ENCODE assay signal across 8 cellular contexts in the genomic region with DNA sequence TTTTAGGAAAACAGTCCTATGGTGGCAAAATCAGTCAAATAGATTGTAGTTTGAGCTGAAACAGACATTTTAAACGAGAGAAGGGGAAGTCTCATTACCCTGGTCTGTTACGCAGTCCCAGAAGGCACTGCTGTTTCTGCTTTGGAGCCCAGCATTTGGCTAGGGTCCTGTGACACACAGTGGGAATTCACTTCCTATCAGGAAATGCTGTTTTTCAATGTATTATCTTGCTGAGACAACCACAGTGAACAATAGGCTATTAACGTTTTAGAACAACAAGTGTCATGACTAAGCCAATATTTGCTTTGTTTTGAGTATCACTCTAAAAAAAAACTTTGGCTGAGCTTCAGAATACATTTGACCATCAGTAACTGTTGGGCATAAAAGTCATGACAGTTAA.
DNase-seq lines count a peak whose midpoint lies in the region; TF ChIP-seq lines count a peak whose summit lies in the region.

No MANE protein-coding gene starts in this region.

- H3K4me3 ChIP-seq in cardiac fibroblast (replicated peaks in 1 of 2; ENCODE audit: low read depth in 2 of 2, low read length in 2 of 2) (no peak overlapping the region), mesendoderm (ENCODE audit: low read length) (no peak overlapping the region)

- H3K4me1 ChIP-seq in mesendoderm (ENCODE audit: control insufficient read depth, low read depth, low read length), result no peaks in the 10 kb centered on the region

- H3K79me1 ChIP-seq in mesendoderm (ENCODE audit: low read length), result peaks cover 6% of the 10 kb centered on the region

- H3K18ac ChIP-seq in mesendoderm (ENCODE audit: low read length), result no peak overlapping the region

- H2BK15ac ChIP-seq in mesendoderm (replicated peaks; ENCODE audit: low read depth), result no peak overlapping the region

- no peak overlapping the region for H4K8ac ChIP-seq in mesendoderm (ENCODE audit: low read depth, low read length)

- no peak for TF ChIP-seq CTCF in cardiac fibroblast (IDR thresholded peaks at IDR 0.05; ENCODE audit: low read depth, low read length)

- H3K9ac ChIP-seq in mesendoderm (ENCODE audit: low read length), result no peak overlapping the region

- no peak overlapping the region for H2BK120ac ChIP-seq in mesendoderm (ENCODE audit: low read depth, low read length)

- no peak overlapping the region for H3K56ac ChIP-seq in mesendoderm (ENCODE audit: low read length)

- peaks cover 3% of the 10 kb centered on the region for H3K79me2 ChIP-seq in mesendoderm (ENCODE audit: control insufficient read depth, insufficient read depth, low read length)

- H3K4ac ChIP-seq in mesendoderm (ENCODE audit: low read depth, low read length), result no peak overlapping the region

- no peaks in the 10 kb centered on the region for H3K36me3 ChIP-seq in mesendoderm (ENCODE audit: control insufficient read depth, insufficient read depth, low read length)

- no peak overlapping the region for H3K23ac ChIP-seq in mesendoderm (ENCODE audit: low read length)

- H3K27ac ChIP-seq in mesendoderm (ENCODE audit: low read depth, low read length), result no peak overlapping the region

- whole genome bisulfite sequencing in mesendoderm (ENCODE audit: extremely low coverage, insufficient coverage, low lambda C conversion rate), result no CpG with 5 or more reads among the region's 3 CpGs

- H3K27me3 ChIP-seq in mesendoderm (ENCODE audit: insufficient read depth, low read length, poor library complexity), result no peaks in the 10 kb centered on the region

- H2AK5ac ChIP-seq in mesendoderm (ENCODE audit: low read length), result no peak overlapping the region

- DNase-seq in DMS53 (lab: John Stamatoyannopoulos, UW) (peak; percentile 94), NCI-H146 treated with DMSO at 0.1 percent for 48 hours (lab: John Stamatoyannopoulos, UW; ENCODE audit: unreplicated experiment) (peak; percentile 6), cardiac fibroblast (ENCODE audit: low read depth in 2 of 2) (peak; percentile 88 to 91), mesendoderm (peak; percentile 86), cortex of kidney (lab: John Stamatoyannopoulos, UW) (no peak), posterior vena cava (ENCODE audit: low spot score) (no peak), NCI-H524 treated with DMSO at 0.1 percent for 48 hours (lab: John Stamatoyannopoulos, UW) (no peak)
- DNase-seq in activated CD4-positive, alpha-beta T cell treated with anti-CD3 and anti-CD28 coated beads, Interleukin-2, amount 50 U/mL, for 1 hour, result no peak

- no peak overlapping the region for H2BK5ac ChIP-seq in mesendoderm (ENCODE audit: low read length)

- intact Hi-C loops in posterior vena cava (cut with DNase I), result no loop called here

- no peak overlapping the region for H3K4me2 ChIP-seq in mesendoderm (ENCODE audit: low read length)

- H4K5ac ChIP-seq in mesendoderm (ENCODE audit: low read length), result no peak overlapping the region

Comparison
In these comparisons a context has a peak if more than half of its experiments do, and no peak if none do; other contexts are left out.
1. DNase-seq: peak in DMS53 (single experiment), NCI-H146 treated with DMSO at 0.1 percent for 48 hours (single experiment), cardiac fibroblast (2 of 2) and mesendoderm (single experiment); none in cortex of kidney (single experiment), activated CD4-positive, alpha-beta T cell treated with anti-CD3 and anti-CD28 coated beads, Interleukin-2, amount 50 U/mL, for 1 hour (single experiment), posterior vena cava (single experiment) and NCI-H524 treated with DMSO at 0.1 percent for 48 hours (single experiment).